Comparison of ENCODE assay signal across 20 cellular contexts in genomic region chr1:27345272-27345671, GRCh38. TPM values are rescaled to one million over a fixed set of nuclear protein-coding genes. Genes with fewer than 3 reads are reported as not detected.
"Had no signal": no experiment of that assay in that cellular context is flagged by ENCODE, and none has a peak within 500 bp of the region (broad histone marks: within the 10 kb centered on the region; RNA-seq: fewer than 3 reads in every experiment).

No MANE protein-coding gene starts in this region.

- ATAC-seq: right lobe of liver; stimulated activated naive CD8-positive, alpha-beta T cell treated with anti-CD3 and anti-CD28 coated beads, Interleukin-15, amount 100 ng/mL, for 72 hours had no signal

- H3K27me3 ChIP-seq: adrenal gland, cardiac muscle cell, right lobe of liver, upper lobe of left lung had no signal

- H3K4me3 ChIP-seq: adrenal gland, cardiac muscle cell, dorsolateral prefrontal cortex, esophagus muscularis mucosa, left ventricle myocardium inferior, right lobe of liver, smooth muscle cell, upper lobe of left lung had no signal

- H3K36me3 ChIP-seq: adrenal gland, cardiac muscle cell, esophagus muscularis mucosa, left ventricle myocardium inferior, right lobe of liver had no signal

- H3K4me2 ChIP-seq: smooth muscle cell had no signal

- H3K27ac ChIP-seq: adrenal gland, cardiac muscle cell, dorsolateral prefrontal cortex, esophagus muscularis mucosa, left ventricle myocardium inferior, right lobe of liver, upper lobe of left lung had no signal

- H3K9me3 ChIP-seq: adrenal gland, esophagus muscularis mucosa, left ventricle myocardium inferior, right lobe of liver, upper lobe of left lung had no signal

- DNase-seq: activated CD8-positive, alpha-beta memory T cell treated with anti-CD3 and anti-CD28 coated beads, Interleukin-2, amount 50 U/mL, for 48 hours; activated naive CD4-positive, alpha-beta T cell treated with anti-CD3 and anti-CD28 coated beads, Interleukin-2, amount 50 U/mL, for 16 hours; adrenal gland; dorsolateral prefrontal cortex; hypothalamus; left ventricle myocardium inferior; mesendoderm; right lobe of liver; stimulated activated naive CD8-positive, alpha-beta T cell treated with anti-CD3 and anti-CD28 coated beads, Interleukin-15, amount 100 ng/mL, for 72 hours had no signal

RNA-seq across cellular contexts. Expression of gene SYTL1, which starts 3.5 kb away (rescaled TPM):
- polyA plus RNA-seq: neural cell had no signal

RNA-seq across cellular contexts. Expression of gene FCN3, which starts 29.4 kb away (rescaled TPM):
- total RNA-seq: activated T-helper 1 cell treated with anti-CD3 and anti-CD28 coated beads, Interleukin-12 subunit alpha, Interleukin-12 subunit beta, Interleukin-2, Interleukin-4 antibody, amounts not matched to agents 30 ng/mL and 10 ng/mL and 1 ng/mL, durations not matched to agents 14 hours and 24 hours and 36 hours; glomerular endothelial cell; kidney epithelial cell; osteocyte; smooth muscle cell had no signal
- polyA plus RNA-seq: neural cell, smooth muscle cell had no signal

RNA-seq across cellular contexts. Expression of gene CD164L2, which starts 37.9 kb away (rescaled TPM):
- total RNA-seq: activated T-helper 1 cell treated with anti-CD3 and anti-CD28 coated beads, Interleukin-12 subunit alpha, Interleukin-12 subunit beta, Interleukin-2, Interleukin-4 antibody, amounts not matched to agents 30 ng/mL and 10 ng/mL and 1 ng/mL, durations not matched to agents 14 hours and 24 hours and 36 hours; esophagus muscularis mucosa; glomerular endothelial cell; left ventricle myocardium inferior; osteocyte; pulmonary artery endothelial cell; temporal lobe had no signal
- polyA plus RNA-seq: neural cell had no signal
